Comparison of ENCODE assay signal across 15 cellular contexts in the genomic region with DNA sequence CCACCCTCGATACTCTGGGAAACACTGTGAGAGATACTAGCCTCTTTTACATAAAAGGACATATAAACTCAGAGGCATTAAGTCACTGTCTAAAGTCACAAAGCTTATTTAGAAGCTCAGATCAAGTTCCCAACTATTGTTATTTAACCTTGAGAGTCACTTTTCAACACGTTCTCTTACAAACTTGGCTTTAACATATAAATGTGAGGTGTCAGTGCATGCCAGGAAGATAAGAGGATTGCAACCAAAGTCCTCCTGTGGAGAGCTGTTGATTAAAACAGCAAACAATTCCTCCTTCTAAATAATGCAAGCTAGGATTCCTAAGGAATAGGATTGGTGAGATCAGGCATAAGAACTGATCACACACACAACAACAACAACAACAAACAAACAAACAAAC.
"Had no signal": no experiment of that assay in that cellular context is flagged by ENCODE, and none has a peak within 500 bp of the region (broad histone marks: within the 10 kb centered on the region; RNA-seq: fewer than 3 reads in every experiment).

No MANE protein-coding gene starts in this region.

- H3K36me3 Mint-ChIP-seq: activated naive CD4-positive, alpha-beta T cell treated with anti-CD3 and anti-CD28 coated beads, Interleukin-2, amount 10 ng/mL, durations not matched to agents 7 days and 5 days had no signal

- H3K9me3 ChIP-seq: body of pancreas, stomach, thyroid gland had no signal

- H3K36me3 ChIP-seq: stomach, thyroid gland had no signal

- DNase-seq: activated CD4-positive, alpha-beta T cell treated with anti-CD3 and anti-CD28 coated beads, Interleukin-2, amount 50 U/mL, for 1 hour; activated naive CD4-positive, alpha-beta T cell treated with anti-CD3 and anti-CD28 coated beads, Interleukin-2, amount 10 ng/mL, durations not matched to agents 7 days and 5 days; activated T-cell treated with anti-CD3 and anti-CD28 coated beads for 4 hours; body of pancreas; effector memory CD8-positive, alpha-beta T cell; erythroblast; glutamatergic neuron; kidney; retina; stimulated activated CD4-positive, alpha-beta T cell treated with anti-CD3 and anti-CD28 coated beads, Interleukin-4, amount 100 ng/mL, for 4 hours; stomach; thyroid gland had no signal

- H3K27me3 ChIP-seq: body of pancreas, stomach, thyroid gland had no signal

- H3K9me3 Mint-ChIP-seq: activated naive CD4-positive, alpha-beta T cell treated with anti-CD3 and anti-CD28 coated beads, Interleukin-2, amount 10 ng/mL, durations not matched to agents 7 days and 5 days; activated T-helper 2 cell treated with anti-CD3 and anti-CD28 coated beads, Interferon-gamma antibody, Interleukin-2, Interleukin-4, amounts not matched to agents 10 μg/mL and 5 μg/mL and 100 μg/mL, durations not matched to agents 14 hours and 24 hours and 36 hours; central memory CD8-positive, alpha-beta T cell; dendritic cell treated with granulocyte-macrophage colony-stimulating factor and Interleukin-4, amounts not matched to agents 40 ng/mL and 50 ng/mL, for 4 days; effector memory CD8-positive, alpha-beta T cell had no signal

- H3K27ac ChIP-seq: body of pancreas, stomach, thyroid gland had no signal

- FAIRE-seq: kidney had no signal

- H3K4me1 Mint-ChIP-seq: activated naive CD4-positive, alpha-beta T cell treated with anti-CD3 and anti-CD28 coated beads, Interleukin-2, amount 10 ng/mL, durations not matched to agents 7 days and 5 days; central memory CD8-positive, alpha-beta T cell had no signal

- H3K4me3 Mint-ChIP-seq: activated naive CD4-positive, alpha-beta T cell treated with anti-CD3 and anti-CD28 coated beads, Interleukin-2, amount 10 ng/mL, durations not matched to agents 7 days and 5 days; central memory CD8-positive, alpha-beta T cell; dendritic cell treated with granulocyte-macrophage colony-stimulating factor and Interleukin-4, amounts not matched to agents 40 ng/mL and 50 ng/mL, for 4 days; effector memory CD8-positive, alpha-beta T cell had no signal

- H3K27ac Mint-ChIP-seq: activated naive CD4-positive, alpha-beta T cell treated with anti-CD3 and anti-CD28 coated beads, Interleukin-2, amount 10 ng/mL, durations not matched to agents 7 days and 5 days; activated T-helper 2 cell treated with anti-CD3 and anti-CD28 coated beads, Interferon-gamma antibody, Interleukin-2, Interleukin-4, amounts not matched to agents 10 μg/mL and 5 μg/mL and 100 μg/mL, durations not matched to agents 14 hours and 24 hours and 36 hours; dendritic cell treated with granulocyte-macrophage colony-stimulating factor and Interleukin-4, amounts not matched to agents 40 ng/mL and 50 ng/mL, for 4 days; effector memory CD8-positive, alpha-beta T cell had no signal

- H3K4me3 ChIP-seq: body of pancreas, stomach, thyroid gland had no signal
